Comparison of ENCODE assay signal across 1 cellular context in the genomic region with DNA sequence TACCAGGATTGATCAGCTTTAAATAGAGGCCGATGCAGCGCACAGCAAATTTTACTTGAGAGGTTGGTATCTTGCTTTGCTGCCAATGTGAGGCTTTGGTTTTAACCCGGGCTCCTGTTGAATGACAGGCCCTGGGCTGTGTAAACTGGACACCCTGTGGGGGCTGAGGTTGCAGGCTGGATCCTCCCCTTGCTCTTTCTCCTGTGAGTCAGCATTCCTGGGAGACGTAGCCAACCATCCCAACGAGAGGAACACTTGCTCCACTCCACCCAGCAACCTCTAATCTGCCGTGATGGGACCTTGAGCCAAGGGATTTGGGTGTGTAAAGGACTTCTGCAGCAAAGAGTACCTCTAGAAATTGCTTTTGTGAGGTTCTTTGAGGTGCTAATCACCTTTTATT.
TF ChIP-seq lines count a peak whose summit lies in the region.

No MANE protein-coding gene starts in this region.

TF ChIP-seq in HCT116, 20 proteins besides CTCF, POLR2A, EP300 and RAD21 (continued from another document):
- TF ChIP-seq YY1 (IDR thresholded peaks at IDR 0.05; ENCODE audit: extremely low read depth, insufficient replicate concordance, low read depth, low read length): no peak
- TF ChIP-seq JUND (IDR thresholded peaks at IDR 0.05): peak; percentile 45; the same call in 1 of the 2 replicates
- TF ChIP-seq SRF (IDR thresholded peaks at IDR 0.05; ENCODE audit: low read depth): no peak
- TF ChIP-seq, protein P1, sequence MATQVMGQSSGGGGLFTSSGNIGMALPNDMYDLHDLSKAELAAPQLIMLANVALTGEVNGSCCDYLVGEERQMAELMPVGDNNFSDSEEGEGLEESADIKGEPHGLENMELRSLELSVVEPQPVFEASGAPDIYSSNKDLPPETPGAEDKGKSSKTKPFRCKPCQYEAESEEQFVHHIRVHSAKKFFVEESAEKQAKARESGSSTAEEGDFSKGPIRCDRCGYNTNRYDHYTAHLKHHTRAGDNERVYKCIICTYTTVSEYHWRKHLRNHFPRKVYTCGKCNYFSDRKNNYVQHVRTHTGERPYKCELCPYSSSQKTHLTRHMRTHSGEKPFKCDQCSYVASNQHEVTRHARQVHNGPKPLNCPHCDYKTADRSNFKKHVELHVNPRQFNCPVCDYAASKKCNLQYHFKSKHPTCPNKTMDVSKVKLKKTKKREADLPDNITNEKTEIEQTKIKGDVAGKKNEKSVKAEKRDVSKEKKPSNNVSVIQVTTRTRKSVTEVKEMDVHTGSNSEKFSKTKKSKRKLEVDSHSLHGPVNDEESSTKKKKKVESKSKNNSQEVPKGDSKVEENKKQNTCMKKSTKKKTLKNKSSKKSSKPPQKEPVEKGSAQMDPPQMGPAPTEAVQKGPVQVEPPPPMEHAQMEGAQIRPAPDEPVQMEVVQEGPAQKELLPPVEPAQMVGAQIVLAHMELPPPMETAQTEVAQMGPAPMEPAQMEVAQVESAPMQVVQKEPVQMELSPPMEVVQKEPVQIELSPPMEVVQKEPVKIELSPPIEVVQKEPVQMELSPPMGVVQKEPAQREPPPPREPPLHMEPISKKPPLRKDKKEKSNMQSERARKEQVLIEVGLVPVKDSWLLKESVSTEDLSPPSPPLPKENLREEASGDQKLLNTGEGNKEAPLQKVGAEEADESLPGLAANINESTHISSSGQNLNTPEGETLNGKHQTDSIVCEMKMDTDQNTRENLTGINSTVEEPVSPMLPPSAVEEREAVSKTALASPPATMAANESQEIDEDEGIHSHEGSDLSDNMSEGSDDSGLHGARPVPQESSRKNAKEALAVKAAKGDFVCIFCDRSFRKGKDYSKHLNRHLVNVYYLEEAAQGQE (IDR thresholded peaks at IDR 0.05; ENCODE audit: low read depth): no peak
- TF ChIP-seq EZH2 (IDR thresholded peaks at IDR 0.05): no peak
- peak; percentile 12 for TF ChIP-seq TCF7L2 (IDR thresholded peaks at IDR 0.05; ENCODE audit: borderline replicate concordance, extremely low read depth, insufficient read depth, insufficient read length)
- TF ChIP-seq ZFX (IDR thresholded peaks at IDR 0.05): no peak
- TF ChIP-seq SIN3A (IDR thresholded peaks at IDR 0.05; ENCODE audit: low read depth): no peak
- TF ChIP-seq FOSL1 (IDR thresholded peaks at IDR 0.05; ENCODE audit: low read depth): no peak; the same call in 1 of the 2 replicates
- TF ChIP-seq CEBPB (IDR thresholded peaks at IDR 0.05; ENCODE audit: low read depth): no peak
